In genomic region chr1:66446261-66447001, GRCh38 we compare ENCODE assay signal across 8 cellular contexts.
A peak's percentile ranks its signal among the peaks of the same experiment; 100 is the strongest.
DNase-seq lines count a peak whose midpoint lies in the region; ATAC-seq, FAIRE-seq and TF ChIP-seq lines count a peak whose summit lies in the region.

No MANE protein-coding gene starts in this region.

- TF ChIP-seq CTCF in D721Med (IDR thresholded peaks at IDR 0.05; ENCODE audit: insufficient read depth, missing control alignments) = peak; percentile 89
- TF ChIP-seq CTCF in neural crest cell (conservative IDR thresholded peaks at IDR 0.05) = peak; percentile 96

- H3K27me3 Mint-ChIP-seq in activated CD4-positive, alpha-beta T cell treated with anti-CD3 and anti-CD28 coated beads, Interleukin-2, amount 10 ng/mL, durations not matched to agents 7 days and 5 days = peaks cover 13% of the 10 kb centered on the region
- no peaks in the 10 kb centered on the region for H3K27me3 Mint-ChIP-seq in neural crest cell (ENCODE audit: low read depth)

- CTCF ChIA-PET in activated CD4-positive, alpha-beta T cell treated with anti-CD3 and anti-CD28 coated beads, Interleukin-2, amount 10 ng/mL, durations not matched to agents 7 days and 5 days (lab: Charles Lee) = interaction anchor here (0.6 to 6.5 kb wide), 41 partner anchors 10 to 494 kb away, joined by 3 to 240 read pairs (median 5); no protein-coding TSS in a partner anchor

- H3K9me3 Mint-ChIP-seq in activated CD4-positive, alpha-beta T cell treated with anti-CD3 and anti-CD28 coated beads, Interleukin-2, amount 10 ng/mL, durations not matched to agents 7 days and 5 days = no peaks in the 10 kb centered on the region
- no peaks in the 10 kb centered on the region for H3K9me3 Mint-ChIP-seq in neural crest cell

- POLR2A ChIA-PET in activated CD4-positive, alpha-beta T cell treated with anti-CD3 and anti-CD28 coated beads, Interleukin-2, amount 10 ng/mL, durations not matched to agents 7 days and 5 days (lab: Charles Lee) = interaction anchor here (0.7 kb wide), 1 partner anchor 204 kb away, joined by 4 read pairs; no protein-coding TSS in a partner anchor

- peaks cover 30% of the 10 kb centered on the region for H3K4me1 Mint-ChIP-seq in activated CD4-positive, alpha-beta T cell treated with anti-CD3 and anti-CD28 coated beads, Interleukin-2, amount 10 ng/mL, durations not matched to agents 7 days and 5 days
- peaks cover 22% of the 10 kb centered on the region for H3K4me1 Mint-ChIP-seq in neural crest cell

- no peaks in the 10 kb centered on the region for H3K36me3 Mint-ChIP-seq in activated CD4-positive, alpha-beta T cell treated with anti-CD3 and anti-CD28 coated beads, Interleukin-2, amount 10 ng/mL, durations not matched to agents 7 days and 5 days (ENCODE audit: low read depth)
- H3K36me3 Mint-ChIP-seq in neural crest cell (ENCODE audit: low read depth) = no peaks in the 10 kb centered on the region

- H3K4me3 Mint-ChIP-seq in activated CD4-positive, alpha-beta T cell treated with anti-CD3 and anti-CD28 coated beads, Interleukin-2, amount 10 ng/mL, durations not matched to agents 7 days and 5 days = peak overlapping the region; percentile 17
- no peak overlapping the region for H3K4me3 Mint-ChIP-seq in neural crest cell

- DNase-seq in D721Med (ENCODE audit: insufficient read length, low spot score) = peak; percentile 15
- peak; percentile 21 for DNase-seq in GM19238 (ENCODE audit: insufficient read length, low spot score)
- DNase-seq in NCI-H2227 (lab: John Stamatoyannopoulos, UW; ENCODE audit: unreplicated experiment) = peak; percentile 81
- peak; percentile 72 for DNase-seq in activated CD4-positive, alpha-beta T cell treated with anti-CD3 and anti-CD28 coated beads, Interleukin-2, amount 10 ng/mL, durations not matched to agents 7 days and 5 days
- peak; percentile 92 for DNase-seq in fibroblast of peridontal ligament (ENCODE audit: extremely low read depth)
- DNase-seq in neural crest cell (ENCODE audit: low read depth, low spot score) = peak; percentile 50
- DNase-seq in mesenteric fat pad (ENCODE audit: low spot score) = no peak

- peak overlapping the region; percentile 95 for H3K27ac Mint-ChIP-seq in activated CD4-positive, alpha-beta T cell treated with anti-CD3 and anti-CD28 coated beads, Interleukin-2, amount 10 ng/mL, durations not matched to agents 7 days and 5 days
- H3K27ac Mint-ChIP-seq in neural crest cell (ENCODE audit: unreplicated experiment) = peak overlapping the region; percentile 60

- FAIRE-seq in D721Med (lab: Jason Lieb, UNC) = peak; percentile 98

- peak; percentile 52 for ATAC-seq in HG03159 (IDR thresholded peaks at IDR 0.05; ENCODE audit: unreplicated experiment)
